In genomic region chr7:119288401-119288800, GRCh38 we compare ENCODE assay signal across 28 cellular contexts.
"Had no signal": no experiment of that assay in that cellular context is flagged by ENCODE, and none has a peak within 500 bp of the region (broad histone marks: within the 10 kb centered on the region; RNA-seq: fewer than 3 reads in every experiment).

No MANE protein-coding gene starts in this region.

- ATAC-seq: esophagus mucosa; gastroesophageal sphincter; heart left ventricle; left cardiac atrium; left lung; left ventricle myocardium superior; lower lobe of right lung; mucosa of descending colon; naive thymus-derived CD8-positive, alpha-beta T cell had no signal

- H3K9me3 ChIP-seq: esophagus squamous epithelium, gastroesophageal sphincter, left lung, lower lobe of right lung, mucosa of descending colon had no signal

- H3K36me3 ChIP-seq: esophagus squamous epithelium, gastroesophageal sphincter, heart left ventricle, left lung, lower lobe of right lung had no signal

- DNase-seq: dermis blood vessel endothelial cell; dorsolateral prefrontal cortex; effector CD4-positive, alpha-beta T cell; effector memory CD4-positive, alpha-beta T cell; endodermal cell; erythroblast; esophagus squamous epithelium; foreskin fibroblast; foreskin melanocyte; heart left ventricle; hypothalamus; immature natural killer cell; islet precursor cell; left cardiac atrium; left lung; left ventricle myocardium superior; lower lobe of right lung; mesenchymal stem cell; mucosa of descending colon; naive B cell; naive thymus-derived CD8-positive, alpha-beta T cell had no signal

- H3K4me3 ChIP-seq: coronary artery, dorsolateral prefrontal cortex, esophagus squamous epithelium, gastroesophageal sphincter, heart left ventricle, hepatocyte, left lung, lower lobe of right lung, mucosa of descending colon had no signal

- H3K27ac ChIP-seq: coronary artery, dorsolateral prefrontal cortex, epithelial cell of prostate, esophagus squamous epithelium, gastroesophageal sphincter, heart left ventricle, hepatocyte, left lung, lower lobe of right lung had no signal

- FAIRE-seq: colon, endometrium had no signal

- H3K4me1 ChIP-seq: esophagus squamous epithelium, gastroesophageal sphincter, heart left ventricle, left lung, lower lobe of right lung had no signal
